Comparison of ENCODE assay signal across 16 cellular contexts in the genomic region with DNA sequence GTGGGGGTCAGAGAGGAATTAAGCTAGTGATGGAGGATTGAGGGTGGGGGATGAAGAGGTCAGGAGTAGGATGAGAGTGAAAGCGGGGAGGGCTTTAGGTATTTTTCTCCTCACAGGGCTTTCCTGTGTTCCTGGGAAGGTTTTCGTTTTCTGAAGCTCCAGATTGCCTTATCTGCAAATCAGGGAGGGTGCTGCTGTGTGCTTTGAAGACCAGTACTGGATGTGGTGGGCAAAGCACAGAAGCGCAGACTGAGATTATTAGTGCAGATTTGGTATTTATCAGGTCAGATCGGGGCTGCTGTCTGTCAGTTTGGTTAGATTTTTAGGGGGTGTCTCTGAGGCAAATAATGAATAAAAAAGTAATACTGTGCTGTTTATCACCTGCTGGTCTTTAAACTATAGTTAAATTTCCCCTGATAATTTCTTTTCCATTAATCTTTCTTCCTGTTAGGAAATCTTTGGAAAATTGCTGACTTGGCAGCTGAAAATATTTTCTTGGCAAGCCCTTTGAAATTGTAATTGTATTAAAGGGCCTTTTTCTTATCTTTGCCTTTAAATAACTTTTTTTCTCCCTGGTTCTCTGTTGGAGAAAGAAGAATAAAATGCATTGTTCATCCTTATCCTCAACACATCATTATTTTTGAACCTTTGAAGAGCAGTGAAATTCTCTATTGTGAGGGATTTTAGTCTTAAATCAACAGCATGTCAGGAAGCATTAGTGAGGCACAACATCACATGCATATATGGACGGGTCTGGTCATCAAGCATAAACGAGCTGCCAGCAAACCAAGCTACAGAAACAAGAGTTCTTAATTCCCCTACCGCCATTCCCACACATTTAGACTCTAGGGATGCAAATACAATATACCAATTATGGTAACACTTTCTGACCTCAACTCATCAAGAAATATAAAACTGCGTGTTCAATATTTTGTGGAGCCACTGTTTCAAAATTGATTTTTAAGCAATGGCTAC.
DNase-seq lines count a peak whose midpoint lies in the region; ATAC-seq, FAIRE-seq and TF ChIP-seq lines count a peak whose summit lies in the region.
"Had no signal": no experiment of that assay in that cellular context is flagged by ENCODE, and none has a peak within 500 bp of the region (broad histone marks: within the 10 kb centered on the region; RNA-seq: fewer than 3 reads in every experiment).

No MANE protein-coding gene starts in this region.

- H2BK20ac ChIP-seq in H1 (ENCODE audit: low read length) = no peak overlapping the region

- H2BK5ac ChIP-seq in H1 (ENCODE audit: low read depth, low read length) (no peak overlapping the region), trophoblast cell (ENCODE audit: low read depth, low read length, poor library complexity) (no peak overlapping the region)

- no peaks in the 10 kb centered on the region for H3K79me2 ChIP-seq in DND-41 (ENCODE audit: insufficient read depth, low read length)
- H3K79me2 ChIP-seq in H1 (ENCODE audit: control insufficient read depth in 1 of 2, insufficient read depth in 2 of 2, low read length in 2 of 2) = no peaks in the 10 kb centered on the region
- no peaks in the 10 kb centered on the region for H3K79me2 ChIP-seq in trophoblast cell (ENCODE audit: control insufficient read depth, insufficient read depth, low read length, poor library complexity)

- H3K27ac ChIP-seq in DND-41 (ENCODE audit: low read length) (peak overlapping the region; percentile 13), H1 (ENCODE audit: low read depth, low read length) (no peak overlapping the region), trophoblast cell (ENCODE audit: low read depth, low read length) (no peak overlapping the region)

- peaks cover 46% of the 10 kb centered on the region for H3K4me1 ChIP-seq in DND-41 (ENCODE audit: insufficient read depth, low read length)
- no peaks in the 10 kb centered on the region for H3K4me1 ChIP-seq in H1 (replicated peaks in 1 of 4; ENCODE audit: control insufficient read depth in 3 of 4, insufficient read depth in 4 of 4, low read length in 3 of 4)
- no peaks in the 10 kb centered on the region for H3K4me1 ChIP-seq in trophoblast cell (ENCODE audit: control insufficient read depth in 1 of 2, insufficient read depth in 2 of 2, low read length in 2 of 2)
- H3K4me1 ChIP-seq: HAP-1 had no signal

- H3K4me2 ChIP-seq in DND-41 (ENCODE audit: insufficient read depth, low read length) (no peak overlapping the region), H1 (ENCODE audit: insufficient read depth in 1 of 2, low read depth in 2 of 2, low read length in 2 of 2) (no peak overlapping the region), trophoblast cell (ENCODE audit: low read length) (no peak overlapping the region)

- ATAC-seq in DND-41 (ENCODE audit: insufficient read depth, low read depth) = peak; percentile 47; the same call in 2 of the 3 replicates

- H2BK12ac ChIP-seq in H1 (ENCODE audit: low read depth, low read length) (no peak overlapping the region), trophoblast cell (ENCODE audit: low read length) (no peak overlapping the region)

- H3K27me3 ChIP-seq in DND-41 (ENCODE audit: insufficient read depth, low read length, poor library complexity) (no peaks in the 10 kb centered on the region), H1 (replicated peaks in 1 of 4; ENCODE audit: control insufficient read depth in 3 of 4, extremely low read depth in 1 of 4, insufficient read depth in 3 of 4, low read length in 3 of 4) (no peaks in the 10 kb centered on the region), trophoblast cell (ENCODE audit: insufficient read depth, low read length) (no peaks in the 10 kb centered on the region)

- no peaks in the 10 kb centered on the region for H3K9me3 ChIP-seq in DND-41 (ENCODE audit: insufficient read depth, low read length, severe bottlenecking)
- H3K9me3 ChIP-seq in H1 (ENCODE audit: insufficient read depth in 2 of 2, low read depth in 1 of 2, low read length in 1 of 2) = no peaks in the 10 kb centered on the region
- H3K9me3 ChIP-seq in trophoblast cell (ENCODE audit: insufficient read depth, low read depth, low read length) = no peaks in the 10 kb centered on the region
- H3K9me3 ChIP-seq: HAP-1 had no signal

- CTCF ChIA-PET in H1 (lab: Charles Lee; ENCODE audit: partially characterized antibody) = interaction anchor here (1.3 to 1.4 kb wide), 2 partner anchors 19 to 144 kb away, joined by 3 read pairs; no protein-coding TSS in a partner anchor

- POLR2A ChIA-PET in H1 (lab: Charles Lee; ENCODE audit: partially characterized antibody) = no interaction called here

- H3K36me3 ChIP-seq in DND-41 (ENCODE audit: insufficient read depth, low read length) (no peaks in the 10 kb centered on the region), H1 (ENCODE audit: control insufficient read depth in 2 of 4, insufficient read depth in 4 of 4, low read length in 3 of 4) (no peaks in the 10 kb centered on the region), trophoblast cell (ENCODE audit: control insufficient read depth in 1 of 2, insufficient read depth in 2 of 2, low read length in 2 of 2) (no peaks in the 10 kb centered on the region)
- H3K36me3 ChIP-seq: HAP-1 had no signal

- H3K79me1 ChIP-seq in H1 (ENCODE audit: low read depth, low read length) = no peaks in the 10 kb centered on the region
- H3K79me1 ChIP-seq in trophoblast cell (ENCODE audit: low read length) = no peaks in the 10 kb centered on the region

- H3K4ac ChIP-seq in H1 (replicated peaks; ENCODE audit: insufficient read length, low read depth, low read length) = no peak overlapping the region
- no peak overlapping the region for H3K4ac ChIP-seq in trophoblast cell (ENCODE audit: low read depth, low read length)

- peak; percentile 41 for DNase-seq in DND-41
- peak; percentile 20 for DNase-seq in NCI-H2227 (lab: John Stamatoyannopoulos, UW; ENCODE audit: unreplicated experiment)
- no peak for DNase-seq in H1 (ENCODE audit: low read depth in 1 of 2, low spot score in 2 of 2)
- no peak for DNase-seq in trophoblast cell
- no peak for DNase-seq in NCI-H2171 treated with DMSO at 0.1 percent for 48 hours (lab: John Stamatoyannopoulos, UW)
- no peak for DNase-seq in NCI-H1417 (lab: John Stamatoyannopoulos, UW)
- no peak for DNase-seq in HUDEP-2 (lab: John Stamatoyannopoulos, UW; ENCODE audit: unreplicated experiment in 76 of 76)
- DNase-seq: C1 segment of cervical spinal cord, DMS79 treated with DMSO at 0.1 percent for 48 hours, MV-4-11, NCI-H1436 treated with DMSO at 0.1 percent for 48 hours, NCI-H446, Right ventricle myocardium superior had no signal

- no peak overlapping the region for H3K56ac ChIP-seq in H1 (replicated peaks; ENCODE audit: insufficient read length, low read depth, low read length)

- TF ChIP-seq POLR2A in H1 (IDR thresholded peaks at IDR 0.05; ENCODE audit: control extremely low read depth in 1 of 2, low read depth in 2 of 2, low read length in 2 of 2) = no peak

- no peak overlapping the region for H4K12ac ChIP-seq in trophoblast cell (ENCODE audit: low read depth, low read length)

- H2BK120ac ChIP-seq in H1 (replicated peaks; ENCODE audit: low read depth, low read length) (no peak overlapping the region), trophoblast cell (ENCODE audit: insufficient read depth, low read length, poor library complexity) (no peak overlapping the region)

- no peak for TF ChIP-seq EP300 in H1 (IDR thresholded peaks at IDR 0.05; ENCODE audit: borderline replicate concordance in 1 of 2, low read depth in 2 of 2, low read length in 2 of 2)

- no peak overlapping the region for H3K9ac ChIP-seq in DND-41 (ENCODE audit: low read depth, low read length)
- no peak overlapping the region for H3K9ac ChIP-seq in H1 (replicated peaks in 1 of 4; ENCODE audit: extremely low read depth in 1 of 4, low read depth in 3 of 4, low read length in 3 of 4)
- peak overlapping the region; percentile 52 for H3K9ac ChIP-seq in trophoblast cell (ENCODE audit: low read length)

- no peak overlapping the region for H4K8ac ChIP-seq in H1 (ENCODE audit: extremely low read depth, insufficient read depth, low read length)
- no peak overlapping the region for H4K8ac ChIP-seq in trophoblast cell (ENCODE audit: low read depth, low read length)

- H4K5ac ChIP-seq in H1 (ENCODE audit: insufficient read length, low read depth, low read length) = no peak overlapping the region

- no peaks in the 10 kb centered on the region for H3K23me2 ChIP-seq in H1 (ENCODE audit: low read depth, low read length)

- H4K91ac ChIP-seq in H1 (replicated peaks; ENCODE audit: insufficient read length, low read length) = no peak overlapping the region
- no peak overlapping the region for H4K91ac ChIP-seq in trophoblast cell (ENCODE audit: low read depth, low read length)

- no peaks in the 10 kb centered on the region for H4K20me1 ChIP-seq in DND-41 (ENCODE audit: insufficient read depth, low read length)
- no peaks in the 10 kb centered on the region for H4K20me1 ChIP-seq in H1 (replicated peaks in 1 of 2; ENCODE audit: control insufficient read depth in 1 of 2, insufficient read depth in 2 of 2, low read length in 2 of 2)

- TF ChIP-seq RAD21 in H1 (IDR thresholded peaks at IDR 0.05 in 1 of 2, conservative IDR thresholded peaks at IDR 0.05 in 1 of 2; ENCODE audit: low read depth in 2 of 2, low read length in 2 of 2) = no peak

- no peak overlapping the region for H3K23ac ChIP-seq in H1 (ENCODE audit: insufficient read length)
- H3K23ac ChIP-seq in trophoblast cell (ENCODE audit: low read length) = no peak overlapping the region

- no peak overlapping the region for H2AFZ ChIP-seq in DND-41 (ENCODE audit: low read depth, low read length)
- no peak overlapping the region for H2AFZ ChIP-seq in H1 (ENCODE audit: low read length)
- no peak overlapping the region for H2AFZ ChIP-seq in trophoblast cell (ENCODE audit: insufficient read depth, low read length, poor library complexity)

- no peak for FAIRE-seq in H1 (lab: Jason Lieb, UNC)
- FAIRE-seq: A204.1, RCC 7860 had no signal

- H3K14ac ChIP-seq in H1 (ENCODE audit: insufficient read length) (no peak overlapping the region), trophoblast cell (ENCODE audit: low read length) (no peak overlapping the region)

- no peak overlapping the region for H3K18ac ChIP-seq in H1 (ENCODE audit: extremely low read depth, low read length)
- no peak overlapping the region for H3K18ac ChIP-seq in trophoblast cell (ENCODE audit: low read length)

- TF ChIP-seq CTCF in DND-41 (IDR thresholded peaks at IDR 0.05; ENCODE audit: borderline replicate concordance, extremely low read depth, low read length, poor library complexity, severe bottlenecking) (no peak), H1 (IDR thresholded peaks at IDR 0.05; ENCODE audit: control extremely low read depth in 1 of 3, insufficient read depth in 1 of 3, low read depth in 1 of 3, low read length in 3 of 3) (no peak)

- H2AK5ac ChIP-seq in H1 (ENCODE audit: low read depth, low read length) = no peak overlapping the region
- H2AK5ac ChIP-seq in trophoblast cell (ENCODE audit: low read length) = no peak overlapping the region

- H3K4me3 ChIP-seq in DND-41 (ENCODE audit: low read depth in 1 of 2, low read length in 2 of 2) (no peak overlapping the region), H1 (ENCODE audit: extremely low read depth in 1 of 4, insufficient read depth in 2 of 4, low read depth in 3 of 4, low read length in 4 of 4) (no peak overlapping the region), trophoblast cell (ENCODE audit: low read depth, low read length) (no peak overlapping the region)
- H3K4me3 ChIP-seq: HAP-1 had no signal

- 78% methylated on average over 8 of the region's 8 CpGs; no CpG with 5 or more reads in 1 of the 2 experiments for WGBS in H1 (ENCODE audit: extremely low coverage in 1 of 2, insufficient coverage in 1 of 2, insufficient read length in 1 of 2, insufficient replicate concordance in 2 of 2, low coverage in 1 of 2, low lambda C conversion rate in 2 of 2, missing lambda C conversion rate in 1 of 2), 2 experiments
- no CpG with 5 or more reads among the region's 8 CpGs for WGBS in trophoblast cell (ENCODE audit: extremely low coverage, insufficient coverage, insufficient read length)

- H2BK15ac ChIP-seq in H1 (ENCODE audit: low read length) = no peak overlapping the region

Comparison
In these comparisons a context has a peak if more than half of its experiments do, and no peak if none do; other contexts are left out.
1. DNase-seq: peak in DND-41 (single experiment) and NCI-H2227 (single experiment); none in H1 (0 of 2), trophoblast cell (0 of 2), NCI-H2171 treated with DMSO at 0.1 percent for 48 hours (single experiment), NCI-H1417 (0 of 3) and HUDEP-2 (0 of 76).